ENCODE assay signal across 13 cellular contexts in the genomic region with DNA sequence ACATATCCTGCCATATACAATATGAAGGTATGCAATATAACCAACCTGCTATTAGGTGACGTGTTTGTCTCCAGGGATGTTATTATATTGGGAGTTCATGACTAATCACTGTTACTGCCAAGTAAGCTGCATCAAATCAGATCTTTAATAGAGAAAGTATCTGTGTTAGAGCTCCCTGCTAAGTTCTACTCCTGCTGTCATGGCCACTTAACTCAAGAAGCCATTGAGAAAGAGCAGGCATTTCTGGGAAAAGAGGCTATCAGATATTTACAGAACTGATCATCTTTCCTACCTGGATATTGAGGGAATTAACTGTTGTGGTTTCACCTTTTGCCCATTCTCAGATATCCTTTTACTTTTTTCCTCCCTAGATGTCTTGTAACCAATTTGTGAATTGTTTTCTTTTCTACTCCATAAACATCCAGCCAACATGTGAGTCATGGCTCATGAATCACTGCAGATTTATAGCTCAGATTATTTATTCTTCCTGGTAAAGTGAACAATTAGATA.
DNase-seq lines count a peak whose midpoint lies in the region; ATAC-seq, FAIRE-seq and TF ChIP-seq lines count a peak whose summit lies in the region.
"Had no signal": no experiment of that assay in that cellular context is flagged by ENCODE, and none has a peak within 500 bp of the region (broad histone marks: within the 10 kb centered on the region; RNA-seq: fewer than 3 reads in every experiment).

No MANE protein-coding gene starts in this region.

- peak overlapping the region; percentile 56 for H3K4me2 ChIP-seq in keratinocyte (ENCODE audit: control insufficient read depth, extremely low read depth, insufficient read depth, low read depth, low read length)

- H2AFZ ChIP-seq in keratinocyte (ENCODE audit: control insufficient read depth, low read length), result peak overlapping the region; percentile 45

- H3K27me3 ChIP-seq in BE2C (no peaks in the 10 kb centered on the region; the same call in 1 of the 2 replicates), keratinocyte (ENCODE audit: control insufficient read depth, extremely low read depth, insufficient read depth, low read length) (no peaks in the 10 kb centered on the region)
- H3K27me3 ChIP-seq: esophagus squamous epithelium, left lung had no signal

- DNase-seq in BE2C (peak; percentile 42), SW480 (ENCODE audit: low spot score) (peak; percentile 8), keratinocyte (ENCODE audit: low read depth, low spot score) (peak; percentile 1), nucleus accumbens (lab: John Stamatoyannopoulos, UW) (no peak)
- no peak for DNase-seq in stimulated activated CD8-positive, alpha-beta memory T cell treated with anti-CD3 and anti-CD28 coated beads, Interleukin-4, amount 100 ng/mL, for 48 hours
- DNase-seq in effector CD8-positive, alpha-beta T cell (lab: John Stamatoyannopoulos, UW), result no peak
- DNase-seq: activated CD8-positive, alpha-beta memory T cell treated with anti-CD3 and anti-CD28 coated beads, Interleukin-2, amount 50 U/mL, for 4 hours; esophagus squamous epithelium; left lung; occipital lobe; substantia nigra had no signal

- ATAC-seq in HG03439 (IDR thresholded peaks at IDR 0.05; ENCODE audit: unreplicated experiment), result no peak
- ATAC-seq: left lung had no signal

- H3K9me1 ChIP-seq in keratinocyte (ENCODE audit: control insufficient read depth, extremely low read depth, insufficient read depth, low read length), result no peaks in the 10 kb centered on the region

- H3K79me2 ChIP-seq in keratinocyte (ENCODE audit: control insufficient read depth, insufficient read depth, low read length), result no peaks in the 10 kb centered on the region

- H3K36me3 ChIP-seq in BE2C (no peaks in the 10 kb centered on the region), keratinocyte (ENCODE audit: control insufficient read depth in 2 of 2, extremely low read depth in 1 of 2, insufficient read depth in 2 of 2, low read length in 2 of 2) (no peaks in the 10 kb centered on the region)
- H3K36me3 ChIP-seq: esophagus squamous epithelium, left lung had no signal

- FAIRE-seq in keratinocyte (lab: Jason Lieb, UNC), result peak; percentile 73

- TF ChIP-seq CTCF in BE2C (IDR thresholded peaks at IDR 0.05; ENCODE audit: low read depth, low read length) (no peak), keratinocyte (optimal IDR thresholded peaks at IDR 0.05 in 1 of 3, IDR thresholded peaks at IDR 0.05 in 1 of 3, conservative IDR thresholded peaks at IDR 0.05 in 1 of 3; ENCODE audit: extremely low read depth in 1 of 3, insufficient read depth in 2 of 3, low read length in 3 of 3) (no peak)

- H3K9me3 ChIP-seq in BE2C, result no peaks in the 10 kb centered on the region
- no peaks in the 10 kb centered on the region for H3K9me3 ChIP-seq in keratinocyte (ENCODE audit: control insufficient read depth, low read depth, low read length)
- H3K9me3 ChIP-seq: esophagus squamous epithelium had no signal

- H3K9ac ChIP-seq in keratinocyte (ENCODE audit: control insufficient read depth, extremely low read depth, insufficient read depth, low read length), result no peak overlapping the region

- TF ChIP-seq RAD21 in Ishikawa (IDR thresholded peaks at IDR 0.05; ENCODE audit: low read depth), result no peak

- TF ChIP-seq EP300 in Ishikawa (IDR thresholded peaks at IDR 0.05; ENCODE audit: borderline replicate concordance), result no peak; the same call in 1 of the 2 replicates

- H3K4me1 ChIP-seq in BE2C (peaks cover 5% of the 10 kb centered on the region; the same call in 1 of the 2 replicates), keratinocyte (ENCODE audit: control insufficient read depth, extremely low read depth, insufficient read depth, low read length) (peaks cover 12% of the 10 kb centered on the region)
- H3K4me1 ChIP-seq: esophagus squamous epithelium, left lung had no signal

- no peaks in the 10 kb centered on the region for H4K20me1 ChIP-seq in keratinocyte (ENCODE audit: control insufficient read depth, extremely low read depth, insufficient read depth, low read length)

- dilution Hi-C loops in keratinocyte (cut with MboI; ENCODE audit: extremely low pct_ligation_motif_present, low sequenced_read_pairs), result no loop called here

- no peak overlapping the region for H3K4me3 ChIP-seq in BE2C (ENCODE audit: low read depth, low read length)
- H3K4me3 ChIP-seq in keratinocyte (ENCODE audit: control insufficient read depth in 2 of 3, extremely low read depth in 1 of 3, insufficient read depth in 2 of 3, low read depth in 1 of 3, low read length in 3 of 3), result no peak overlapping the region
- H3K4me3 ChIP-seq: esophagus squamous epithelium, left lung had no signal

- peak overlapping the region; percentile 62 for H3K27ac ChIP-seq in keratinocyte (ENCODE audit: control insufficient read depth, insufficient read depth, low read length)
- H3K27ac ChIP-seq: esophagus squamous epithelium, left lung had no signal

TF ChIP-seq in Ishikawa, 13 proteins besides CTCF, POLR2A, EP300 and RAD21:
- TF ChIP-seq TEAD4 (IDR thresholded peaks at IDR 0.05) (no peak), NFIC (IDR thresholded peaks at IDR 0.05) (0 out of 2 replicates have a peak, but pooled peaks have one; percentile 41), CREB1 (IDR thresholded peaks at IDR 0.05; ENCODE audit: low read depth) (no peak), CEBPB (IDR thresholded peaks at IDR 0.05) (no peak)
- TF ChIP-seq, protein P1, sequence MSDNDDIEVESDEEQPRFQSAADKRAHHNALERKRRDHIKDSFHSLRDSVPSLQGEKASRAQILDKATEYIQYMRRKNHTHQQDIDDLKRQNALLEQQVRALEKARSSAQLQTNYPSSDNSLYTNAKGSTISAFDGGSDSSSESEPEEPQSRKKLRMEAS (IDR thresholded peaks at IDR 0.05), result no peak
- TF ChIP-seq, protein P2, sequence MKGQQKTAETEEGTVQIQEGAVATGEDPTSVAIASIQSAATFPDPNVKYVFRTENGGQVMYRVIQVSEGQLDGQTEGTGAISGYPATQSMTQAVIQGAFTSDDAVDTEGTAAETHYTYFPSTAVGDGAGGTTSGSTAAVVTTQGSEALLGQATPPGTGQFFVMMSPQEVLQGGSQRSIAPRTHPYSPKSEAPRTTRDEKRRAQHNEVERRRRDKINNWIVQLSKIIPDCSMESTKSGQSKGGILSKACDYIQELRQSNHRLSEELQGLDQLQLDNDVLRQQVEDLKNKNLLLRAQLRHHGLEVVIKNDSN (IDR thresholded peaks at IDR 0.05), result no peak

Comparison
In these comparisons a context has a peak if more than half of its experiments do, and no peak if none do; other contexts are left out.
1. DNase-seq: peak in BE2C (single experiment), SW480 (single experiment) and keratinocyte (single experiment); none in stimulated activated CD8-positive, alpha-beta memory T cell treated with anti-CD3 and anti-CD28 coated beads, Interleukin-4, amount 100 ng/mL, for 48 hours (single experiment), nucleus accumbens (0 of 56) and effector CD8-positive, alpha-beta T cell (single experiment).